1 cellular context compared by ENCODE assay signal in the genomic region with DNA sequence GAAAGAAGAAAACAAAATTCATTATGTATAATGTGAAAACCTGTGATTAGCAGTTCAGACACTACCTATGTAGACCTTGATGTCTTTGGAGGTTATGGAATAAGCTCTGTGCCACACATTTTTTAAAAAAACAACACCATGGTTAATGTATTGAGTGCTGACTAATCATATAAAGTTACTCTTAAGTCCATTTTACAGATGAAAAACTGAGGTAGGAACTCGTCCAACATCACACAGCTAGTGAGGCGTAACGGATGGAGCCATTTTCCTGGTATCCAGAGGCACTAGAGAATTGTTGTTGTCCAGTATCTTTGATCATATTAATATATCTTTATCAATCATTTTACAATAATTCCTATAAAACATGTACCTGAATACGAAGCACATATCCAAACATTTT.
TF ChIP-seq lines count a peak whose summit lies in the region.

No MANE protein-coding gene starts in this region.

TF ChIP-seq in K562, 482 proteins besides CTCF, POLR2A, EP300 and RAD21 (continued from another document and continues in another):
- TF ChIP-seq HSF4 (CRISPR knock-in tag; IDR thresholded peaks at IDR 0.05; ENCODE audit: borderline replicate concordance): no peak
- TF ChIP-seq ARID1B (IDR thresholded peaks at IDR 0.05): no peak
- TF ChIP-seq, protein P1, sequence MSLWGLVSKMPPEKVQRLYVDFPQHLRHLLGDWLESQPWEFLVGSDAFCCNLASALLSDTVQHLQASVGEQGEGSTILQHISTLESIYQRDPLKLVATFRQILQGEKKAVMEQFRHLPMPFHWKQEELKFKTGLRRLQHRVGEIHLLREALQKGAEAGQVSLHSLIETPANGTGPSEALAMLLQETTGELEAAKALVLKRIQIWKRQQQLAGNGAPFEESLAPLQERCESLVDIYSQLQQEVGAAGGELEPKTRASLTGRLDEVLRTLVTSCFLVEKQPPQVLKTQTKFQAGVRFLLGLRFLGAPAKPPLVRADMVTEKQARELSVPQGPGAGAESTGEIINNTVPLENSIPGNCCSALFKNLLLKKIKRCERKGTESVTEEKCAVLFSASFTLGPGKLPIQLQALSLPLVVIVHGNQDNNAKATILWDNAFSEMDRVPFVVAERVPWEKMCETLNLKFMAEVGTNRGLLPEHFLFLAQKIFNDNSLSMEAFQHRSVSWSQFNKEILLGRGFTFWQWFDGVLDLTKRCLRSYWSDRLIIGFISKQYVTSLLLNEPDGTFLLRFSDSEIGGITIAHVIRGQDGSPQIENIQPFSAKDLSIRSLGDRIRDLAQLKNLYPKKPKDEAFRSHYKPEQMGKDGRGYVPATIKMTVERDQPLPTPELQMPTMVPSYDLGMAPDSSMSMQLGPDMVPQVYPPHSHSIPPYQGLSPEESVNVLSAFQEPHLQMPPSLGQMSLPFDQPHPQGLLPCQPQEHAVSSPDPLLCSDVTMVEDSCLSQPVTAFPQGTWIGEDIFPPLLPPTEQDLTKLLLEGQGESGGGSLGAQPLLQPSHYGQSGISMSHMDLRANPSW (CRISPR knock-in tag; IDR thresholded peaks at IDR 0.05): no peak
- TF ChIP-seq, protein P2, sequence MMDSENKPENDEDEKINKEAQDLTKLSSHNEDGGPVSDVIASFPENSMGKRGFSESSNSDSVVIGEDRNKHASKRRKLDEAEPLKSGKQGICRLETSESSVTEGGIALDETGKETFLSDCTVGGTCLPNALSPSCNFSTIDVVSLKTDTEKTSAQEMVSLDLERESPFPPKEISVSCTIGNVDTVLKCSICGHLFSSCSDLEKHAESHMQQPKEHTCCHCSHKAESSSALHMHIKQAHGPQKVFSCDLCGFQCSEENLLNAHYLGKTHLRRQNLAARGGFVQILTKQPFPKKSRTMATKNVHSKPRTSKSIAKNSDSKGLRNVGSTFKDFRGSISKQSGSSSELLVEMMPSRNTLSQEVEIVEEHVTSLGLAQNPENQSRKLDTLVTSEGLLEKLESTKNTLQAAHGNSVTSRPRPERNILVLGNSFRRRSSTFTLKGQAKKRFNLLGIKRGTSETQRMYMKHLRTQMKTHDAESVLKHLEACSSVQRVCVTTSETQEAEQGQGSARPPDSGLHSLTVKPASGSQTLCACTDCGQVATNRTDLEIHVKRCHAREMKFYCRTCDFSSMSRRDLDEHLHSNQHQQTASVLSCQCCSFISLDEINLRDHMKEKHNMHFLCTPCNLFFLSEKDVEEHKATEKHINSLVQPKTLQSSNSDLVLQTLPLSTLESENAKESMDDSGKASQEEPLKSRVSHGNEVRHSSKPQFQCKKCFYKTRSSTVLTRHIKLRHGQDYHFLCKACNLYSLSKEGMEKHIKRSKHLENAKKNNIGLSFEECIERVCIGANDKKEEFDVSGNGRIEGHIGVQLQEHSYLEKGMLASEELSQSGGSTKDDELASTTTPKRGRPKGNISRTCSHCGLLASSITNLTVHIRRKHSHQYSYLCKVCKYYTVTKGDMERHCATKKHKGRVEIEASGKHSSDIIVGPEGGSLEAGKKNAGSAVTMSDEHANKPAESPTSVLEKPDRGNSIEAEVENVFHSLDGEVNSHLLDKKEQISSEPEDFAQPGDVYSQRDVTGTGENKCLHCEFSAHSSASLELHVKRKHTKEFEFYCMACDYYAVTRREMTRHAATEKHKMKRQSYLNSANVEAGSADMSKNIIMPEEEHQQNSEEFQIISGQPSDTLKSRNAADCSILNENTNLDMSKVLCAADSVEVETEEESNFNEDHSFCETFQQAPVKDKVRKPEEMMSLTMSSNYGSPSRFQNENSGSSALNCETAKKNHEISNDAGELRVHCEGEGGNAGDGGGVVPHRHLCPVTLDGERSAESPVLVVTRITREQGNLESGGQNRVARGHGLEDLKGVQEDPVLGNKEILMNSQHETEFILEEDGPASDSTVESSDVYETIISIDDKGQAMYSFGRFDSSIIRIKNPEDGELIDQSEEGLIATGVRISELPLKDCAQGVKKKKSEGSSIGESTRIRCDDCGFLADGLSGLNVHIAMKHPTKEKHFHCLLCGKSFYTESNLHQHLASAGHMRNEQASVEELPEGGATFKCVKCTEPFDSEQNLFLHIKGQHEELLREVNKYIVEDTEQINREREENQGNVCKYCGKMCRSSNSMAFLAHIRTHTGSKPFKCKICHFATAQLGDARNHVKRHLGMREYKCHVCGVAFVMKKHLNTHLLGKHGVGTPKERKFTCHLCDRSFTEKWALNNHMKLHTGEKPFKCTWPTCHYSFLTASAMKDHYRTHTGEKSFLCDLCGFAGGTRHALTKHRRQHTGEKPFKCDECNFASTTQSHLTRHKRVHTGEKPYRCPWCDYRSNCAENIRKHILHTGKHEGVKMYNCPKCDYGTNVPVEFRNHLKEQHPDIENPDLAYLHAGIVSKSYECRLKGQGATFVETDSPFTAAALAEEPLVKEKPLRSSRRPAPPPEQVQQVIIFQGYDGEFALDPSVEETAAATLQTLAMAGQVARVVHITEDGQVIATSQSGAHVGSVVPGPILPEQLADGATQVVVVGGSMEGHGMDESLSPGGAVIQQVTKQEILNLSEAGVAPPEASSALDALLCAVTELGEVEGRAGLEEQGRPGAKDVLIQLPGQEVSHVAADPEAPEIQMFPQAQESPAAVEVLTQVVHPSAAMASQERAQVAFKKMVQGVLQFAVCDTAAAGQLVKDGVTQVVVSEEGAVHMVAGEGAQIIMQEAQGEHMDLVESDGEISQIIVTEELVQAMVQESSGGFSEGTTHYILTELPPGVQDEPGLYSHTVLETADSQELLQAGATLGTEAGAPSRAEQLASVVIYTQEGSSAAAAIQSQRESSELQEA (IDR thresholded peaks at IDR 0.05; ENCODE audit: low read depth): no peak
- TF ChIP-seq CBX1 (IDR thresholded peaks at IDR 0.05; ENCODE audit: low read depth): no peak
- TF ChIP-seq C11orf30 (IDR thresholded peaks at IDR 0.05; ENCODE audit: low read depth): peak; percentile 51
- TF ChIP-seq, protein P3, sequence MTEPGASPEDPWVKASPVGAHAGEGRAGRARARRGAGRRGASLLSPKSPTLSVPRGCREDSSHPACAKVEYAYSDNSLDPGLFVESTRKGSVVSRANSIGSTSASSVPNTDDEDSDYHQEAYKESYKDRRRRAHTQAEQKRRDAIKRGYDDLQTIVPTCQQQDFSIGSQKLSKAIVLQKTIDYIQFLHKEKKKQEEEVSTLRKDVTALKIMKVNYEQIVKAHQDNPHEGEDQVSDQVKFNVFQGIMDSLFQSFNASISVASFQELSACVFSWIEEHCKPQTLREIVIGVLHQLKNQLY (CRISPR knock-in tag; conservative IDR thresholded peaks at IDR 0.05): no peak
- TF ChIP-seq ZNF140 (CRISPR knock-in tag; IDR thresholded peaks at IDR 0.05): no peak
- TF ChIP-seq EP400 (IDR thresholded peaks at IDR 0.05): no peak
- TF ChIP-seq, protein P4, sequence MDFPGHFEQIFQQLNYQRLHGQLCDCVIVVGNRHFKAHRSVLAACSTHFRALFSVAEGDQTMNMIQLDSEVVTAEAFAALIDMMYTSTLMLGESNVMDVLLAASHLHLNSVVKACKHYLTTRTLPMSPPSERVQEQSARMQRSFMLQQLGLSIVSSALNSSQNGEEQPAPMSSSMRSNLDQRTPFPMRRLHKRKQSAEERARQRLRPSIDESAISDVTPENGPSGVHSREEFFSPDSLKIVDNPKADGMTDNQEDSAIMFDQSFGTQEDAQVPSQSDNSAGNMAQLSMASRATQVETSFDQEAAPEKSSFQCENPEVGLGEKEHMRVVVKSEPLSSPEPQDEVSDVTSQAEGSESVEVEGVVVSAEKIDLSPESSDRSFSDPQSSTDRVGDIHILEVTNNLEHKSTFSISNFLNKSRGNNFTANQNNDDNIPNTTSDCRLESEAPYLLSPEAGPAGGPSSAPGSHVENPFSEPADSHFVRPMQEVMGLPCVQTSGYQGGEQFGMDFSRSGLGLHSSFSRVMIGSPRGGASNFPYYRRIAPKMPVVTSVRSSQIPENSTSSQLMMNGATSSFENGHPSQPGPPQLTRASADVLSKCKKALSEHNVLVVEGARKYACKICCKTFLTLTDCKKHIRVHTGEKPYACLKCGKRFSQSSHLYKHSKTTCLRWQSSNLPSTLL (IDR thresholded peaks at IDR 0.05): no peak
- TF ChIP-seq, protein P5, sequence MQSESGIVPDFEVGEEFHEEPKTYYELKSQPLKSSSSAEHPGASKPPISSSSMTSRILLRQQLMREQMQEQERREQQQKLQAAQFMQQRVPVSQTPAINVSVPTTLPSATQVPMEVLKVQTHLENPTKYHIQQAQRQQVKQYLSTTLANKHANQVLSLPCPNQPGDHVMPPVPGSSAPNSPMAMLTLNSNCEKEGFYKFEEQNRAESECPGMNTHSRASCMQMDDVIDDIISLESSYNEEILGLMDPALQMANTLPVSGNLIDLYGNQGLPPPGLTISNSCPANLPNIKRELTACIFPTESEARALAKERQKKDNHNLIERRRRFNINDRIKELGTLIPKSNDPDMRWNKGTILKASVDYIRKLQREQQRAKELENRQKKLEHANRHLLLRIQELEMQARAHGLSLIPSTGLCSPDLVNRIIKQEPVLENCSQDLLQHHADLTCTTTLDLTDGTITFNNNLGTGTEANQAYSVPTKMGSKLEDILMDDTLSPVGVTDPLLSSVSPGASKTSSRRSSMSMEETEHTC (IDR thresholded peaks at IDR 0.05): no peak
- TF ChIP-seq KDM1A (IDR thresholded peaks at IDR 0.05): 0 out of 4 replicates have a peak, but pooled peaks of 1 of the 2 experiments have one; percentile 20
- TF ChIP-seq, protein P6, sequence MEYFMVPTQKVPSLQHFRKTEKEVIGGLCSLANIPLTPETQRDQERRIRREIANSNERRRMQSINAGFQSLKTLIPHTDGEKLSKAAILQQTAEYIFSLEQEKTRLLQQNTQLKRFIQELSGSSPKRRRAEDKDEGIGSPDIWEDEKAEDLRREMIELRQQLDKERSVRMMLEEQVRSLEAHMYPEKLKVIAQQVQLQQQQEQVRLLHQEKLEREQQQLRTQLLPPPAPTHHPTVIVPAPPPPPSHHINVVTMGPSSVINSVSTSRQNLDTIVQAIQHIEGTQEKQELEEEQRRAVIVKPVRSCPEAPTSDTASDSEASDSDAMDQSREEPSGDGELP (CRISPR knock-in tag; IDR thresholded peaks at IDR 0.05; ENCODE audit: borderline replicate concordance): no peak
- no peak for TF ChIP-seq JUNB (CRISPR knock-in tag; conservative IDR thresholded peaks at IDR 0.05)
- TF ChIP-seq MED1 (CRISPR knock-in tag; IDR thresholded peaks at IDR 0.05; ENCODE audit: borderline replicate concordance): no peak
- TF ChIP-seq SMAD2 (IDR thresholded peaks at IDR 0.05; ENCODE audit: low read depth, low read length): no peak
- no peak for TF ChIP-seq ZKSCAN8 (CRISPR knock-in tag; IDR thresholded peaks at IDR 0.05)
- TF ChIP-seq ZNF583 (CRISPR knock-in tag; IDR thresholded peaks at IDR 0.05): no peak
- TF ChIP-seq GABPB2 (CRISPR knock-in tag; conservative IDR thresholded peaks at IDR 0.05): no peak
- TF ChIP-seq MAFK (IDR thresholded peaks at IDR 0.05; ENCODE audit: low read length): peak; percentile 6; the same call in 1 of the 2 replicates
- TF ChIP-seq XRCC4 (IDR thresholded peaks at IDR 0.05; ENCODE audit: extremely low read depth, insufficient read depth, insufficient read length): no peak
- TF ChIP-seq ZNF589 (CRISPR knock-in tag; IDR thresholded peaks at IDR 0.05; ENCODE audit: low read depth): no peak
- peak; percentile 91 for TF ChIP-seq RBM25 (IDR thresholded peaks at IDR 0.05; ENCODE audit: low read depth, low read length, severe bottlenecking)
- no peak for TF ChIP-seq SIX5 (IDR thresholded peaks at IDR 0.05; ENCODE audit: borderline replicate concordance in 1 of 2, insufficient read depth in 1 of 2, low read depth in 1 of 2, low read length in 2 of 2)
- TF ChIP-seq, protein P7, sequence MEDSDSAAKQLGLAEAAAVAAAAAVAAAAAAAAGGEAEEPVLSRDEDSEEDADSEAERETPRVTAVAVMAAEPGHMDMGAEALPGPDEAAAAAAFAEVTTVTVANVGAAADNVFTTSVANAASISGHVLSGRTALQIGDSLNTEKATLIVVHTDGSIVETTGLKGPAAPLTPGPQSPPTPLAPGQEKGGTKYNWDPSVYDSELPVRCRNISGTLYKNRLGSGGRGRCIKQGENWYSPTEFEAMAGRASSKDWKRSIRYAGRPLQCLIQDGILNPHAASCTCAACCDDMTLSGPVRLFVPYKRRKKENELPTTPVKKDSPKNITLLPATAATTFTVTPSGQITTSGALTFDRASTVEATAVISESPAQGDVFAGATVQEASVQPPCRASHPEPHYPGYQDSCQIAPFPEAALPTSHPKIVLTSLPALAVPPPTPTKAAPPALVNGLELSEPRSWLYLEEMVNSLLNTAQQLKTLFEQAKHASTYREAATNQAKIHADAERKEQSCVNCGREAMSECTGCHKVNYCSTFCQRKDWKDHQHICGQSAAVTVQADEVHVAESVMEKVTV (CRISPR knock-in tag; IDR thresholded peaks at IDR 0.05): no peak
- TF ChIP-seq, protein P8, sequence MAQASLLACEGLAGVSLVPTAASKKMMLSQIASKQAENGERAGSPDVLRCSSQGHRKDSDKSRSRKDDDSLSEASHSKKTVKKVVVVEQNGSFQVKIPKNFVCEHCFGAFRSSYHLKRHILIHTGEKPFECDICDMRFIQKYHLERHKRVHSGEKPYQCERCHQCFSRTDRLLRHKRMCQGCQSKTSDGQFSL (CRISPR knock-in tag; IDR thresholded peaks at IDR 0.05): no peak
- TF ChIP-seq, protein P8 (tag; IDR thresholded peaks at IDR 0.05): no peak
- TF ChIP-seq POU5F1 (IDR thresholded peaks at IDR 0.05; ENCODE audit: borderline replicate concordance, low read depth, low read length, partially characterized antibody): no peak
- no peak for TF ChIP-seq TAF15 (IDR thresholded peaks at IDR 0.05; ENCODE audit: low read depth, low read length)
- peak; percentile 68 for TF ChIP-seq ZNF316 (IDR thresholded peaks at IDR 0.05)
- TF ChIP-seq KLF1 (tag; IDR thresholded peaks at IDR 0.05): no peak
- TF ChIP-seq, protein P9, sequence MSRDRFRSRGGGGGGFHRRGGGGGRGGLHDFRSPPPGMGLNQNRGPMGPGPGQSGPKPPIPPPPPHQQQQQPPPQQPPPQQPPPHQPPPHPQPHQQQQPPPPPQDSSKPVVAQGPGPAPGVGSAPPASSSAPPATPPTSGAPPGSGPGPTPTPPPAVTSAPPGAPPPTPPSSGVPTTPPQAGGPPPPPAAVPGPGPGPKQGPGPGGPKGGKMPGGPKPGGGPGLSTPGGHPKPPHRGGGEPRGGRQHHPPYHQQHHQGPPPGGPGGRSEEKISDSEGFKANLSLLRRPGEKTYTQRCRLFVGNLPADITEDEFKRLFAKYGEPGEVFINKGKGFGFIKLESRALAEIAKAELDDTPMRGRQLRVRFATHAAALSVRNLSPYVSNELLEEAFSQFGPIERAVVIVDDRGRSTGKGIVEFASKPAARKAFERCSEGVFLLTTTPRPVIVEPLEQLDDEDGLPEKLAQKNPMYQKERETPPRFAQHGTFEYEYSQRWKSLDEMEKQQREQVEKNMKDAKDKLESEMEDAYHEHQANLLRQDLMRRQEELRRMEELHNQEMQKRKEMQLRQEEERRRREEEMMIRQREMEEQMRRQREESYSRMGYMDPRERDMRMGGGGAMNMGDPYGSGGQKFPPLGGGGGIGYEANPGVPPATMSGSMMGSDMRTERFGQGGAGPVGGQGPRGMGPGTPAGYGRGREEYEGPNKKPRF (IDR thresholded peaks at IDR 0.05; ENCODE audit: low read depth, low read length): no peak
- no peak for TF ChIP-seq NBN (IDR thresholded peaks at IDR 0.05; ENCODE audit: low read depth)
- no peak for TF ChIP-seq ZNF384 (IDR thresholded peaks at IDR 0.05; ENCODE audit: low read depth, low read length)
